ENCODE assay signal across 7 cellular contexts in the genomic region with DNA sequence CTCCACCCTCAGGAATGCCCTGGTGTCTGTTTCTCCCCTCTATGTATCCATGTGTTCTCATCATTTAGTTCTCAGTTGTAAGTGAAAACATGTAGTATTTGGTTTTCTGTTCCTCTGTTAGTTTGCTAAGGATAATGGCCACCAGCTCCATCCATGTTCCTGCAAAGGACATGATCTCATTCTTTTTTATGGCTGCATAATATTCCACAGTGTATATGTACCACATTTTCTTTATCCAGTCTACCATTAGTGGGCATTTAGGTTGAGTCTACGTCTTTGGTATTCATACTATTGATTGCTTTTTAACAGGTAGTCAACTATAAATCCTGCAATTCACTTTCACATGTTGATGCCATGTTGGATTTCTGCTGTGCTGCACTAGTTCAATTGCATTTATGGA. TPM values are rescaled to one million over a fixed set of nuclear protein-coding genes. Genes with fewer than 3 reads are reported as not detected.
DNase-seq lines count a peak whose midpoint lies in the region; ATAC-seq and TF ChIP-seq lines count a peak whose summit lies in the region.
"Not testable (repeated sequence)": the region's sequence is repeated elsewhere in the genome, so short reads cannot be mapped to it uniquely, and the experiment has no call there.
"Had no signal": no experiment of that assay in that cellular context is flagged by ENCODE, and none has a peak within 500 bp of the region (broad histone marks: within the 10 kb centered on the region; RNA-seq: fewer than 3 reads in every experiment).

No MANE protein-coding gene starts in this region.

- not testable (repeated sequence) for H3K27me3 ChIP-seq in DOHH2 (ENCODE audit: control insufficient read depth, low read length); Karpas-422 (ENCODE audit: low read length)

- H3K79me2 ChIP-seq in DOHH2 (ENCODE audit: control insufficient read depth, low read length) (peaks cover 99% of the 10 kb centered on the region), Karpas-422 (ENCODE audit: low read length) (peaks cover 87% of the 10 kb centered on the region)

- peak overlapping the region; percentile 62 for H3K4me3 ChIP-seq in DOHH2 (ENCODE audit: low read length)
- not testable (repeated sequence) for H3K4me3 ChIP-seq in Karpas-422 (ENCODE audit: low read length)

- TF ChIP-seq CTCF in DOHH2 (IDR thresholded peaks at IDR 0.05; ENCODE audit: low read depth, low read length, poor library complexity, severe bottlenecking) = not testable (repeated sequence)

- not testable (repeated sequence) for H3K9me2 ChIP-seq in DOHH2 (replicated peaks; ENCODE audit: control insufficient read depth, low read length); Karpas-422 (replicated peaks; ENCODE audit: insufficient read depth, low read length)

- not testable (repeated sequence) for H3K27me3 Mint-ChIP-seq in activated naive CD8-positive, alpha-beta T cell treated with anti-CD3 and anti-CD28 coated beads, Interleukin-2, amount 50 U/mL, for 24 hours; natural killer cell treated with Interleukin-12 subunit alpha and Interleukin-12 subunit beta and Interleukin-15 and Interleukin-18, amount 100 ng/mL, for 72 hours; stimulated activated naive CD8-positive, alpha-beta T cell treated with anti-CD3 and anti-CD28 coated beads, Interleukin-15, Interleukin-2, amounts not matched to agents 100 ng/mL and 50 ng/mL, for 24 hours
- H3K27me3 Mint-ChIP-seq in immature natural killer cell (ENCODE audit: low read depth in 3 of 3) = peaks cover 0 to 10% (median 5%) of the 10 kb centered on the region in 3 donors

- H3K36me3 ChIP-seq in DOHH2 (ENCODE audit: control insufficient read depth, low read length) = peaks cover 77% of the 10 kb centered on the region
- H3K36me3 ChIP-seq in Karpas-422 (ENCODE audit: insufficient read depth, low read length) = peaks cover 29% of the 10 kb centered on the region

- H4K20me1 ChIP-seq in DOHH2 (ENCODE audit: control insufficient read depth, insufficient read depth, low read depth, low read length) = not testable (repeated sequence)
- H4K20me1 ChIP-seq in Karpas-422 (ENCODE audit: insufficient read depth, low read depth, low read length) = 0 out of 2 replicates have a peak, but pooled peaks cover 20% of the 10 kb centered on the region

- not testable (repeated sequence) for H3K4me3 Mint-ChIP-seq in activated naive CD8-positive, alpha-beta T cell treated with anti-CD3 and anti-CD28 coated beads, Interleukin-2, amount 50 U/mL, for 24 hours; immature natural killer cell; natural killer cell treated with Interleukin-12 subunit alpha and Interleukin-12 subunit beta and Interleukin-15 and Interleukin-18, amount 100 ng/mL, for 72 hours; stimulated activated naive CD8-positive, alpha-beta T cell treated with anti-CD3 and anti-CD28 coated beads, Interleukin-15, Interleukin-2, amounts not matched to agents 100 ng/mL and 50 ng/mL, for 24 hours

- H3K27ac Mint-ChIP-seq in activated naive CD8-positive, alpha-beta T cell treated with anti-CD3 and anti-CD28 coated beads, Interleukin-2, amount 50 U/mL, for 24 hours = peak overlapping the region; percentile 52
- H3K27ac Mint-ChIP-seq in immature natural killer cell = peak overlapping the region in 5 of 6 donors; percentile 18 to 76 (median 38)
- H3K27ac Mint-ChIP-seq in natural killer cell treated with Interleukin-12 subunit alpha and Interleukin-12 subunit beta and Interleukin-15 and Interleukin-18, amount 100 ng/mL, for 72 hours = peak overlapping the region; percentile 12 to 73
- H3K27ac Mint-ChIP-seq in stimulated activated naive CD8-positive, alpha-beta T cell treated with anti-CD3 and anti-CD28 coated beads, Interleukin-15, Interleukin-2, amounts not matched to agents 100 ng/mL and 50 ng/mL, for 24 hours = peak overlapping the region; percentile 61

- peaks cover 50% of the 10 kb centered on the region for H3F3A ChIP-seq in DOHH2 (ENCODE audit: control insufficient read depth, insufficient read depth)

- H3K9me3 ChIP-seq in DOHH2 (ENCODE audit: control insufficient read depth, insufficient read depth, low read length); Karpas-422 (ENCODE audit: low read length): not testable (repeated sequence)

- peaks cover 98% of the 10 kb centered on the region for H3K4me1 ChIP-seq in DOHH2 (ENCODE audit: control insufficient read depth, low read length)
- peaks cover 74% of the 10 kb centered on the region for H3K4me1 ChIP-seq in Karpas-422 (ENCODE audit: low read length)

- H3K27ac ChIP-seq in DOHH2 (ENCODE audit: low read depth, low read length) = peak overlapping the region; percentile 90
- peak overlapping the region; percentile 99 for H3K27ac ChIP-seq in Karpas-422 (ENCODE audit: low read length)

- not testable (repeated sequence) for ATAC-seq in activated naive CD8-positive, alpha-beta T cell treated with anti-CD3 and anti-CD28 coated beads, Interleukin-2, amount 50 U/mL, for 24 hours; natural killer cell treated with Interleukin-12 subunit alpha and Interleukin-12 subunit beta and Interleukin-15 and Interleukin-18, amount 100 ng/mL, for 72 hours

- not testable (repeated sequence) for H3K9me3 Mint-ChIP-seq in activated naive CD8-positive, alpha-beta T cell treated with anti-CD3 and anti-CD28 coated beads, Interleukin-2, amount 50 U/mL, for 24 hours; immature natural killer cell; natural killer cell treated with Interleukin-12 subunit alpha and Interleukin-12 subunit beta and Interleukin-15 and Interleukin-18, amount 100 ng/mL, for 72 hours; stimulated activated naive CD8-positive, alpha-beta T cell treated with anti-CD3 and anti-CD28 coated beads, Interleukin-15, Interleukin-2, amounts not matched to agents 100 ng/mL and 50 ng/mL, for 24 hours

- not testable (repeated sequence) for DNase-seq in Karpas-422; activated naive CD8-positive, alpha-beta T cell treated with anti-CD3 and anti-CD28 coated beads, Interleukin-2, amount 50 U/mL, for 24 hours; immature natural killer cell; natural killer cell treated with Interleukin-12 subunit alpha and Interleukin-12 subunit beta and Interleukin-15 and Interleukin-18, amount 100 ng/mL, for 72 hours (ENCODE audit: low spot score)

- not testable (repeated sequence) for H2AFZ ChIP-seq in Karpas-422 (ENCODE audit: low read length)

- not testable (repeated sequence) for H3K36me3 Mint-ChIP-seq in activated naive CD8-positive, alpha-beta T cell treated with anti-CD3 and anti-CD28 coated beads, Interleukin-2, amount 50 U/mL, for 24 hours (ENCODE audit: low read depth)
- H3K36me3 Mint-ChIP-seq in immature natural killer cell = peaks cover 16 to 18% (median 18%) of the 10 kb centered on the region in 3 donors
- H3K36me3 Mint-ChIP-seq in natural killer cell treated with Interleukin-12 subunit alpha and Interleukin-12 subunit beta and Interleukin-15 and Interleukin-18, amount 100 ng/mL, for 72 hours = peaks cover 24% of the 10 kb centered on the region
- H3K36me3 Mint-ChIP-seq in stimulated activated naive CD8-positive, alpha-beta T cell treated with anti-CD3 and anti-CD28 coated beads, Interleukin-15, Interleukin-2, amounts not matched to agents 100 ng/mL and 50 ng/mL, for 24 hours (ENCODE audit: low read depth) = peaks cover 18% of the 10 kb centered on the region

- peak overlapping the region; percentile 72 for H3K4me2 ChIP-seq in DOHH2 (ENCODE audit: low read length)
- peak overlapping the region; percentile 66 for H3K4me2 ChIP-seq in Karpas-422 (ENCODE audit: low read depth, low read length, poor library complexity, severe bottlenecking)

- H3K9ac ChIP-seq in Karpas-422 (ENCODE audit: low read length) = not testable (repeated sequence)

- peaks cover 34% of the 10 kb centered on the region for H3K4me1 Mint-ChIP-seq in activated naive CD8-positive, alpha-beta T cell treated with anti-CD3 and anti-CD28 coated beads, Interleukin-2, amount 50 U/mL, for 24 hours
- H3K4me1 Mint-ChIP-seq in immature natural killer cell = peaks cover 78 to 96% of the 10 kb centered on the region in 2 donors
- H3K4me1 Mint-ChIP-seq in natural killer cell treated with Interleukin-12 subunit alpha and Interleukin-12 subunit beta and Interleukin-15 and Interleukin-18, amount 100 ng/mL, for 72 hours (ENCODE audit: low read depth in 2 of 2) = peaks cover 79 to 80% of the 10 kb centered on the region in 2 donors
- peaks cover 57% of the 10 kb centered on the region for H3K4me1 Mint-ChIP-seq in stimulated activated naive CD8-positive, alpha-beta T cell treated with anti-CD3 and anti-CD28 coated beads, Interleukin-15, Interleukin-2, amounts not matched to agents 100 ng/mL and 50 ng/mL, for 24 hours (ENCODE audit: low read depth)

RNA-seq across cellular contexts. Expression of a gene that starts 39.9 kb away (rescaled TPM):
- total RNA-seq in Karpas-422 (2014; rRNA removed; shearing (Covaris generic); ENCODE audit: low replicate concordance) = 131 and 162 TPM in 2 replicates
- polyA plus RNA-seq in immature natural killer cell = 100 to 1,000 TPM in 1 of 3 donors, 10 to 100 TPM in 2; 87.4 to 186 (median 98.3) TPM
- 100 to 1,000 TPM; 147 to 383 TPM for total RNA-seq in natural killer cell treated with Interleukin-12 subunit alpha and Interleukin-12 subunit beta and Interleukin-15 and Interleukin-18, amount 100 ng/mL, for 72 hours
- total RNA-seq: GM23248 had no signal
- polyA plus RNA-seq: GM23248 had no signal
